In genomic region chr2:113848758-113849460, GRCh38 we compare ENCODE assay signal across 11 cellular contexts. TPM values are rescaled to one million over a fixed set of nuclear protein-coding genes. Genes with fewer than 3 reads are reported as not detected.
DNase-seq lines count a peak whose midpoint lies in the region; ATAC-seq and TF ChIP-seq lines count a peak whose summit lies in the region.
"Had no signal": no experiment of that assay in that cellular context is flagged by ENCODE, and none has a peak within 500 bp of the region (broad histone marks: within the 10 kb centered on the region; RNA-seq: fewer than 3 reads in every experiment).

No MANE protein-coding gene starts in this region.

- in situ Hi-C loops in Caki2 (cut with HindIII; ENCODE audit: low pct_unique_long_range_greater_than_20kb, low sequenced_read_pairs), result no loop called here

- H3K9me2 ChIP-seq in Karpas-422 (replicated peaks; ENCODE audit: insufficient read depth, low read length), result no peaks in the 10 kb centered on the region

- DNase-seq in Caki2 (ENCODE audit: low read depth) (peak; percentile 72), NCI-H69 (lab: John Stamatoyannopoulos, UW) (peak; percentile 39), fibroblast of the aortic adventitia (ENCODE audit: low read depth) (peak; percentile 19), NCI-H146 treated with DMSO at 0.1 percent for 48 hours (lab: John Stamatoyannopoulos, UW; ENCODE audit: unreplicated experiment) (no peak), Karpas-422 (no peak), NAMALWA (ENCODE audit: low spot score) (no peak)
- DNase-seq: NCI-H1694 treated with DMSO at 0.1 percent for 48 hours, T-helper 17 cell had no signal

- ATAC-seq in GM21381 (IDR thresholded peaks at IDR 0.05; ENCODE audit: unreplicated experiment) (peak; percentile 51), HG02588 (IDR thresholded peaks at IDR 0.05; ENCODE audit: unreplicated experiment) (no peak)
- ATAC-seq: T-helper 17 cell had no signal

- H3K9ac ChIP-seq in Karpas-422 (ENCODE audit: low read length), result no peak overlapping the region

- no peaks in the 10 kb centered on the region for H4K20me1 ChIP-seq in Karpas-422 (ENCODE audit: insufficient read depth, low read depth, low read length)

- H3K36me3 ChIP-seq in Karpas-422 (ENCODE audit: insufficient read depth, low read length), result no peaks in the 10 kb centered on the region; the same call in 1 of the 2 replicates

- no peak for TF ChIP-seq CTCF in fibroblast of the aortic adventitia (IDR thresholded peaks at IDR 0.05; ENCODE audit: insufficient read depth, low read length)

- H3K27ac ChIP-seq in Karpas-422 (ENCODE audit: low read length), result no peak overlapping the region

- no peaks in the 10 kb centered on the region for H3K27me3 ChIP-seq in Karpas-422 (ENCODE audit: low read length)

- H3K4me3 ChIP-seq in fibroblast of the aortic adventitia (ENCODE audit: low read depth, low read length) (no peak overlapping the region), Karpas-422 (ENCODE audit: low read length) (no peak overlapping the region)
- H3K4me3 ChIP-seq: skin epidermis had no signal

- no peak overlapping the region for H2AFZ ChIP-seq in Karpas-422 (ENCODE audit: low read length)

- H3K4me2 ChIP-seq in Karpas-422 (ENCODE audit: low read depth, low read length, poor library complexity, severe bottlenecking), result no peak overlapping the region

- H3K4me1 ChIP-seq in Karpas-422 (ENCODE audit: low read length), result no peaks in the 10 kb centered on the region

- no peaks in the 10 kb centered on the region for H3K9me3 ChIP-seq in Karpas-422 (ENCODE audit: low read length)

- H3K79me2 ChIP-seq in Karpas-422 (ENCODE audit: low read length), result no peaks in the 10 kb centered on the region

RNA-seq across cellular contexts. Expression of gene ACTR3, which starts 41.0 kb away (rescaled TPM):
- 381 and 425 TPM in 2 replicates for total RNA-seq in Caki2 (2014; rRNA removed; shearing (Covaris generic); ENCODE audit: low replicate concordance)
- 130 and 236 TPM in 2 replicates for total RNA-seq in fibroblast of the aortic adventitia (ENCODE audit: low replicate concordance)
- 223 and 259 TPM in 2 replicates for total RNA-seq in Karpas-422 (2014; rRNA removed; shearing (Covaris generic); ENCODE audit: low replicate concordance)

Comparison
In these comparisons a context has a peak if more than half of its experiments do, and no peak if none do; other contexts are left out.
1. DNase-seq: peak in Caki2 (single experiment), NCI-H69 (single experiment) and fibroblast of the aortic adventitia (single experiment); none in NCI-H146 treated with DMSO at 0.1 percent for 48 hours (single experiment), Karpas-422 (single experiment) and NAMALWA (single experiment).